ENCODE assay signal across 14 cellular contexts in genomic region chr2:27901219-27901618, GRCh38. TPM values are rescaled to one million over a fixed set of nuclear protein-coding genes. Genes with fewer than 3 reads are reported as not detected.
DNase-seq lines count a peak whose midpoint lies in the region; ATAC-seq and TF ChIP-seq lines count a peak whose summit lies in the region.
"Had no signal": no experiment of that assay in that cellular context is flagged by ENCODE, and none has a peak within 500 bp of the region (broad histone marks: within the 10 kb centered on the region; RNA-seq: fewer than 3 reads in every experiment).

No MANE protein-coding gene starts in this region.

- POLR2A ChIA-PET in activated CD8-positive, alpha-beta T cell treated with anti-CD3 and anti-CD28 coated beads for 36 hours (lab: Charles Lee): interaction anchor here (1.0 to 1.1 kb wide), 3 partner anchors 8 to 14 kb away, joined by 3 to 4 read pairs (median 3); no protein-coding TSS in a partner anchor
- POLR2A ChIA-PET in activated CD8-positive, alpha-beta T cell treated with anti-CD3 and anti-CD28 coated beads, Interleukin-2, amount 10 ng/mL, durations not matched to agents 7 days and 5 days (lab: Charles Lee): interaction anchor here (1.0 kb wide), 1 partner anchor 11 kb away, joined by 3 read pairs; the partner anchor contains the start of genes BABAM2 and RBKS
- POLR2A ChIA-PET in PC-3 (lab: Charles Lee; ENCODE audit: unreplicated experiment): no interaction called here

- H3K36me3 ChIP-seq in PC-3 (ENCODE audit: low read depth, low read length) (peaks cover 18% of the 10 kb centered on the region), gastroesophageal sphincter (peaks cover 0 to 32% of the 10 kb centered on the region in 2 donors), Karpas-422 (ENCODE audit: insufficient read depth, low read length) (peaks cover 9% of the 10 kb centered on the region; the same call in 1 of the 2 replicates)

- DNase-seq in activated CD8-positive, alpha-beta T cell treated with anti-CD3 and anti-CD28 coated beads for 36 hours: peak; percentile 71
- no peak for DNase-seq in activated CD8-positive, alpha-beta T cell treated with anti-CD3 and anti-CD28 coated beads, Interleukin-2, amount 10 ng/mL, durations not matched to agents 7 days and 5 days
- no peak for DNase-seq in PC-3
- DNase-seq in astrocyte of the hippocampus (ENCODE audit: low read depth, low spot score): peak; percentile 20
- DNase-seq in stimulated activated CD4-positive, alpha-beta T cell treated with anti-CD3 and anti-CD28 coated beads, Interleukin-4, amount 100 ng/mL, for 1 hour: peak; percentile 26
- no peak for DNase-seq in retina
- no peak for DNase-seq in Karpas-422
- DNase-seq: dermis blood vessel endothelial cell, left colon, NCI-H1105, T-cell, transverse colon had no signal

- H3K27me3 ChIP-seq in PC-3 (ENCODE audit: low read length): no peaks in the 10 kb centered on the region
- no peaks in the 10 kb centered on the region for H3K27me3 ChIP-seq in gastroesophageal sphincter
- H3K27me3 ChIP-seq in Karpas-422 (ENCODE audit: low read length): no peaks in the 10 kb centered on the region
- H3K27me3 ChIP-seq: neutrophil, transverse colon had no signal

- no peak for TF ChIP-seq CTCF in activated CD8-positive, alpha-beta T cell treated with anti-CD3 and anti-CD28 coated beads for 36 hours (IDR thresholded peaks at IDR 0.05)
- no peak for TF ChIP-seq CTCF in PC-3 (conservative IDR thresholded peaks at IDR 0.05; ENCODE audit: low read depth, low read length)
- TF ChIP-seq CTCF in gastroesophageal sphincter (IDR thresholded peaks at IDR 0.05): no peak

- H3K4me1 ChIP-seq in PC-3 (ENCODE audit: insufficient read depth, low read length) (peaks cover 15% of the 10 kb centered on the region), gastroesophageal sphincter (peaks cover 0 to 5% (median 0%) of the 10 kb centered on the region in 3 donors), Karpas-422 (ENCODE audit: low read length) (no peaks in the 10 kb centered on the region)

- peak overlapping the region; percentile 93 for H3K27ac Mint-ChIP-seq in activated CD8-positive, alpha-beta T cell treated with anti-CD3 and anti-CD28 coated beads for 36 hours
- H3K27ac Mint-ChIP-seq in activated CD8-positive, alpha-beta T cell treated with anti-CD3 and anti-CD28 coated beads, Interleukin-2, amount 10 ng/mL, durations not matched to agents 7 days and 5 days: no peak overlapping the region
- H3K27ac Mint-ChIP-seq: T-cell had no signal

- H3K27me3 Mint-ChIP-seq in activated CD8-positive, alpha-beta T cell treated with anti-CD3 and anti-CD28 coated beads for 36 hours: no peaks in the 10 kb centered on the region
- H3K27me3 Mint-ChIP-seq in activated CD8-positive, alpha-beta T cell treated with anti-CD3 and anti-CD28 coated beads, Interleukin-2, amount 10 ng/mL, durations not matched to agents 7 days and 5 days (ENCODE audit: low read depth): no peaks in the 10 kb centered on the region
- H3K27me3 Mint-ChIP-seq: T-cell had no signal

- H3K9me2 ChIP-seq in PC-3 (replicated peaks; ENCODE audit: low read length): no peaks in the 10 kb centered on the region
- H3K9me2 ChIP-seq in Karpas-422 (replicated peaks; ENCODE audit: insufficient read depth, low read length): no peaks in the 10 kb centered on the region

- H2AFZ ChIP-seq in PC-3 (ENCODE audit: low read length): no peak overlapping the region
- H2AFZ ChIP-seq in Karpas-422 (ENCODE audit: low read length): no peak overlapping the region

- no peaks in the 10 kb centered on the region for H3K9me3 ChIP-seq in PC-3 (ENCODE audit: low read length)
- no peaks in the 10 kb centered on the region for H3K9me3 ChIP-seq in gastroesophageal sphincter
- no peaks in the 10 kb centered on the region for H3K9me3 ChIP-seq in Karpas-422 (ENCODE audit: low read length)
- H3K9me3 ChIP-seq: neutrophil, transverse colon had no signal

- CTCF ChIA-PET in activated CD8-positive, alpha-beta T cell treated with anti-CD3 and anti-CD28 coated beads for 36 hours (lab: Charles Lee): interaction anchor here (1.5 kb wide), 1 partner anchor 9 kb away, joined by 5 read pairs; no protein-coding TSS in a partner anchor
- CTCF ChIA-PET in activated CD8-positive, alpha-beta T cell treated with anti-CD3 and anti-CD28 coated beads, Interleukin-2, amount 10 ng/mL, durations not matched to agents 7 days and 5 days (lab: Charles Lee): no interaction called here
- CTCF ChIA-PET in PC-3 (lab: Charles Lee): no interaction called here

- H3K4me2 ChIP-seq in PC-3 (ENCODE audit: low read length): no peak overlapping the region
- no peak overlapping the region for H3K4me2 ChIP-seq in Karpas-422 (ENCODE audit: low read depth, low read length, poor library complexity, severe bottlenecking)

- WGBS in gastroesophageal sphincter (ENCODE audit: low coverage in 1 of 2), 2 donors: 50% methylated on average over 1 of the region's 1 CpG; no CpG with 5 or more reads in 1 of the 2 donors

- H4K20me1 ChIP-seq in PC-3 (ENCODE audit: low read length) (no peaks in the 10 kb centered on the region), Karpas-422 (ENCODE audit: insufficient read depth, low read depth, low read length) (0 out of 2 replicates have a peak, but pooled peaks cover 5% of the 10 kb centered on the region)

- intact Hi-C loops in activated CD8-positive, alpha-beta T cell treated with anti-CD3 and anti-CD28 coated beads for 36 hours (cut with micrococcal nuclease): no loop called here
- intact Hi-C loops in PC-3 (cut with micrococcal nuclease): no loop called here

- TF ChIP-seq EP300 in gastroesophageal sphincter (IDR thresholded peaks at IDR 0.05): no peak

- no peaks in the 10 kb centered on the region for H3F3A ChIP-seq in PC-3 (ENCODE audit: low read length, unreplicated experiment)

- H3K4me3 Mint-ChIP-seq in activated CD8-positive, alpha-beta T cell treated with anti-CD3 and anti-CD28 coated beads for 36 hours: peak overlapping the region; percentile 18
- H3K4me3 Mint-ChIP-seq in activated CD8-positive, alpha-beta T cell treated with anti-CD3 and anti-CD28 coated beads, Interleukin-2, amount 10 ng/mL, durations not matched to agents 7 days and 5 days: no peak overlapping the region
- H3K4me3 Mint-ChIP-seq: T-cell had no signal

- H3K27ac ChIP-seq in PC-3 (ENCODE audit: low read length): 0 out of 2 replicates have a peak overlapping the region, but pooled peaks have one; percentile 34
- H3K27ac ChIP-seq in gastroesophageal sphincter: peak overlapping the region in 1 of 4 donors; percentile 9
- H3K27ac ChIP-seq in Karpas-422 (ENCODE audit: low read length): no peak overlapping the region
- H3K27ac ChIP-seq: neutrophil, transverse colon had no signal

- H3K79me2 ChIP-seq in PC-3 (ENCODE audit: low read length) (no peaks in the 10 kb centered on the region), Karpas-422 (ENCODE audit: low read length) (0 out of 2 replicates have a peak, but pooled peaks cover 3% of the 10 kb centered on the region)

- no peak for TF ChIP-seq POLR2A in gastroesophageal sphincter (IDR thresholded peaks at IDR 0.05)

- ATAC-seq in activated CD8-positive, alpha-beta T cell treated with anti-CD3 and anti-CD28 coated beads for 36 hours: peak; percentile 70
- ATAC-seq in activated CD8-positive, alpha-beta T cell treated with anti-CD3 and anti-CD28 coated beads, Interleukin-2, amount 10 ng/mL, durations not matched to agents 7 days and 5 days: no peak
- ATAC-seq in PC-3: peak; percentile 24; the same call in 1 of the 2 replicates
- no peak for ATAC-seq in gastroesophageal sphincter
- ATAC-seq: left colon, T-cell had no signal

- H3K4me3 ChIP-seq in PC-3 (ENCODE audit: low read length) (no peak overlapping the region), gastroesophageal sphincter (no peak overlapping the region), Karpas-422 (ENCODE audit: low read length) (no peak overlapping the region)
- H3K4me3 ChIP-seq: transverse colon had no signal

- peaks cover 2% of the 10 kb centered on the region for H3K9me3 Mint-ChIP-seq in activated CD8-positive, alpha-beta T cell treated with anti-CD3 and anti-CD28 coated beads for 36 hours
- no peaks in the 10 kb centered on the region for H3K9me3 Mint-ChIP-seq in activated CD8-positive, alpha-beta T cell treated with anti-CD3 and anti-CD28 coated beads, Interleukin-2, amount 10 ng/mL, durations not matched to agents 7 days and 5 days (ENCODE audit: insufficient read depth)
- H3K9me3 Mint-ChIP-seq: T-cell had no signal

- H3K9ac ChIP-seq in PC-3 (ENCODE audit: low read length): no peak overlapping the region
- no peak overlapping the region for H3K9ac ChIP-seq in Karpas-422 (ENCODE audit: low read length)

- no TSS peak for BruUV-seq in PC-3 (replicated peaks; lab: Mats Ljungman, UMichigan)

- H3K4me1 Mint-ChIP-seq in activated CD8-positive, alpha-beta T cell treated with anti-CD3 and anti-CD28 coated beads for 36 hours (ENCODE audit: low read depth): peaks cover 83% of the 10 kb centered on the region
- peaks cover 41% of the 10 kb centered on the region for H3K4me1 Mint-ChIP-seq in activated CD8-positive, alpha-beta T cell treated with anti-CD3 and anti-CD28 coated beads, Interleukin-2, amount 10 ng/mL, durations not matched to agents 7 days and 5 days (ENCODE audit: low read depth)

- H3K36me3 Mint-ChIP-seq in activated CD8-positive, alpha-beta T cell treated with anti-CD3 and anti-CD28 coated beads for 36 hours (ENCODE audit: low read depth): peaks cover 76% of the 10 kb centered on the region
- H3K36me3 Mint-ChIP-seq in activated CD8-positive, alpha-beta T cell treated with anti-CD3 and anti-CD28 coated beads, Interleukin-2, amount 10 ng/mL, durations not matched to agents 7 days and 5 days (ENCODE audit: low read depth): peaks cover 78% of the 10 kb centered on the region

RNA-seq across cellular contexts. Expression of gene BABAM2, which starts 10.7 kb away (rescaled TPM):
- 10 to 100 TPM; 66.8 to 68.4 TPM for total RNA-seq in activated CD8-positive, alpha-beta T cell treated with anti-CD3 and anti-CD28 coated beads for 36 hours
- total RNA-seq in activated CD8-positive, alpha-beta T cell treated with anti-CD3 and anti-CD28 coated beads, Interleukin-2, amount 10 ng/mL, durations not matched to agents 7 days and 5 days: 10 to 100 TPM; 47.0 to 49.0 TPM
- 16.3 and 17.9 TPM in 2 replicates for total RNA-seq in PC-3 (2014; rRNA removed)
- 10 to 100 TPM; 28.5 to 43.6 (median 37.4) TPM for total RNA-seq in gastroesophageal sphincter
- total RNA-seq in Karpas-422 (2014; rRNA removed; shearing (Covaris generic); ENCODE audit: low replicate concordance): 32.9 and 40.8 TPM in 2 replicates

RNA-seq across cellular contexts. Expression of gene RBKS, which starts 11.0 kb away (rescaled TPM):
- 1 to 10 TPM; 7.2 to 8.9 TPM for total RNA-seq in activated CD8-positive, alpha-beta T cell treated with anti-CD3 and anti-CD28 coated beads for 36 hours
- 1 to 10 TPM; 1.5 to 1.6 TPM for total RNA-seq in activated CD8-positive, alpha-beta T cell treated with anti-CD3 and anti-CD28 coated beads, Interleukin-2, amount 10 ng/mL, durations not matched to agents 7 days and 5 days
- 1.8 and 2.6 TPM in 2 replicates for total RNA-seq in PC-3 (2014; rRNA removed)
- 1 to 10 TPM in 3 of 4 donors, under 1 TPM in 1; 0.81 to 2.4 (median 1.6) TPM for total RNA-seq in gastroesophageal sphincter
- total RNA-seq in Karpas-422 (2014; rRNA removed; shearing (Covaris generic); ENCODE audit: low replicate concordance): 0.90 and 1.6 TPM in 2 replicates

Comparison
In these comparisons a context has a peak if more than half of its experiments do, and no peak if none do; other contexts are left out.
1. ATAC-seq: peak in activated CD8-positive, alpha-beta T cell treated with anti-CD3 and anti-CD28 coated beads for 36 hours (single experiment) and PC-3 (single experiment); none in activated CD8-positive, alpha-beta T cell treated with anti-CD3 and anti-CD28 coated beads, Interleukin-2, amount 10 ng/mL, durations not matched to agents 7 days and 5 days (single experiment) and gastroesophageal sphincter (single experiment).
2. DNase-seq: peak in activated CD8-positive, alpha-beta T cell treated with anti-CD3 and anti-CD28 coated beads for 36 hours (single experiment), astrocyte of the hippocampus (single experiment) and stimulated activated CD4-positive, alpha-beta T cell treated with anti-CD3 and anti-CD28 coated beads, Interleukin-4, amount 100 ng/mL, for 1 hour (single experiment); none in activated CD8-positive, alpha-beta T cell treated with anti-CD3 and anti-CD28 coated beads, Interleukin-2, amount 10 ng/mL, durations not matched to agents 7 days and 5 days (single experiment), PC-3 (single experiment), retina (single experiment) and Karpas-422 (single experiment).